ENCODE assay signal across 12 cellular contexts in genomic region chr16:10390330-10390729, GRCh38.
"Had no signal": no experiment of that assay in that cellular context is flagged by ENCODE, and none has a peak within 500 bp of the region (broad histone marks: within the 10 kb centered on the region; RNA-seq: fewer than 3 reads in every experiment).

No MANE protein-coding gene starts in this region.

- FAIRE-seq: pancreas had no signal

- ATAC-seq: esophagus mucosa, pancreas had no signal

- H3K4me1 ChIP-seq: pancreas had no signal

- H3K36me3 ChIP-seq: colonic mucosa, pancreas, thyroid gland had no signal

- H3K4me3 Mint-ChIP-seq: brain had no signal

- DNase-seq: activated CD4-positive, alpha-beta T cell treated with anti-CD3 and anti-CD28 coated beads, Interleukin-2, amount 50 U/mL, for 48 hours; central memory CD4-positive, alpha-beta T cell; colonic mucosa; islet precursor cell; midbrain; pancreas; stimulated activated CD4-positive, alpha-beta T cell treated with anti-CD3 and anti-CD28 coated beads, Interleukin-12 subunit alpha, Interleukin-12 subunit beta, amount 100 ng/mL, for 4 hours; stimulated activated CD4-positive, alpha-beta T cell treated with anti-CD3 and anti-CD28 coated beads, Interleukin-2, amount 100 ng/mL, for 24 hours; thyroid gland had no signal

- H3K27ac Mint-ChIP-seq: brain had no signal

- H3K27me3 ChIP-seq: colonic mucosa, pancreas, thyroid gland had no signal

- H3K9me3 ChIP-seq: colonic mucosa, pancreas, thyroid gland had no signal

- H3K4me3 ChIP-seq: colonic mucosa, lung, pancreas, thyroid gland had no signal

- H3K27ac ChIP-seq: colonic mucosa, pancreas, thyroid gland had no signal
